8 cellular contexts compared by ENCODE assay signal in genomic region chr4:122458625-122459024, GRCh38. TPM values are rescaled to one million over a fixed set of nuclear protein-coding genes. Genes with fewer than 3 reads are reported as not detected.
A peak's percentile ranks its signal among the peaks of the same experiment; 100 is the strongest.
DNase-seq lines count a peak whose midpoint lies in the region; ATAC-seq lines count a peak whose summit lies in the region.

No MANE protein-coding gene starts in this region.

- peak; percentile 55 for DNase-seq in activated naive CD4-positive, alpha-beta T cell treated with Interleukin-2 at 50 U/mL for 16 hours
- no peak for DNase-seq in activated naive CD4-positive, alpha-beta T cell (lab: John Stamatoyannopoulos, UW)
- DNase-seq in T-helper 22 cell (ENCODE audit: low read depth) (peak; percentile 3), NCI-H446 (lab: John Stamatoyannopoulos, UW) (no peak)
- DNase-seq in stimulated activated naive CD4-positive, alpha-beta T cell treated with Interleukin-2 at 50 U/mL for 16 hours (lab: John Stamatoyannopoulos, UW): peak; percentile 42

- peak; percentile 84 for ATAC-seq in HG03378 (IDR thresholded peaks at IDR 0.05; ENCODE audit: unreplicated experiment)
- ATAC-seq in esophagus mucosa: peak; percentile 62
- no peak for ATAC-seq in HG03457 (IDR thresholded peaks at IDR 0.05; ENCODE audit: unreplicated experiment)

RNA-seq across cellular contexts. Expression of gene IL2, which starts 2.1 kb away (rescaled TPM):
- not detected for total RNA-seq in esophagus mucosa

Comparison
In these comparisons a context has a peak if more than half of its experiments do, and no peak if none do; other contexts are left out.
1. DNase-seq: peak in activated naive CD4-positive, alpha-beta T cell treated with Interleukin-2 at 50 U/mL for 16 hours (single experiment), T-helper 22 cell (single experiment) and stimulated activated naive CD4-positive, alpha-beta T cell treated with Interleukin-2 at 50 U/mL for 16 hours (single experiment); none in activated naive CD4-positive, alpha-beta T cell (0 of 4) and NCI-H446 (0 of 2).